ENCODE assay signal across 1 cellular context in the genomic region with DNA sequence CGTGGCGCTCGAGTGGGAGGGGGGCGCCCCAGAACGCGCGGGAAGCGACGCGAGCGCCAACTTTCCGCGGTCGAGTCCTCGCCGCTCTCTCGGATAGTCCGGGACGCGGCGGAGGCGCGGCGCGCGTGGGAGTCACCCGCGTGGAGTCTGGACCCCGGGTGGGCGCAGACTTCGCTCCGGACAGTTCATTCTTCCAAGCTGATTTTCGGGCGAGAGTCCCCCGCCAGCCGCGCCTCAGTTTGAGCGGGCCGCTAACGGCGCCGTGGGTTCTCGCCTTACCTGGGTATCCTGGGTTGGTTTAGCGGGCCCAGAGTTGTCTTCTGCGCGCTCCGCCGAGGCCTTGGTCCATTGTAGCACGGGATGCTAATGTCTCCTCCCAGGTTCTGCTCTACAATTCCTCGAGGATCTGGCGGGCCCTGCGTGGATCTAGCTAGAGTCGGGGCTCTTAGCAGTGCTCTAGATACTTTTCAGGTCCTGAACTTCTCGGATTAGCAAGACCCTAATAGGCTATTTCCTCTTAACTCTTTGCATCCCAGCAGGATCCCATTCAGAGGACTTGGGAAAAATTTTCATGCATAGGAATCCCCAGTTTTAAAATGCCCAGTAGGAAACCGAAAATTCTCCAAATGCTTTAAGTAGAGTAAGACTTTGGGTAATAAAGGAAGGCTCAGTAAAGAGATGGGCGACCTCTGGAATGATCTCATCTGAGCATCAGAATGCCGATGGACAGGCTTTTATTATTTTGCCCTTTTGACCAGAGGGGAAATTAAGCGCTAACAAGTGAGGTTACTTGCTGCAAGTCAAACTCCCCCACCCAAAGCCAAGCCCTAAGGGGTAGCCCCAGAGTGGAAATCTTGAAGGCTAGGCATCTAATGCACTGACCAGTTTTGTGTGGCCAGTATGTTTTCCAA.
A peak's percentile ranks its signal among the peaks of the same experiment; 100 is the strongest.
TF ChIP-seq lines count a peak whose summit lies in the region.

No MANE protein-coding gene starts in this region.

TF ChIP-seq in HEK293, 187 proteins besides CTCF, POLR2A, EP300 and RAD21 (continued from another document and continues in another):
- TF ChIP-seq, protein P1, sequence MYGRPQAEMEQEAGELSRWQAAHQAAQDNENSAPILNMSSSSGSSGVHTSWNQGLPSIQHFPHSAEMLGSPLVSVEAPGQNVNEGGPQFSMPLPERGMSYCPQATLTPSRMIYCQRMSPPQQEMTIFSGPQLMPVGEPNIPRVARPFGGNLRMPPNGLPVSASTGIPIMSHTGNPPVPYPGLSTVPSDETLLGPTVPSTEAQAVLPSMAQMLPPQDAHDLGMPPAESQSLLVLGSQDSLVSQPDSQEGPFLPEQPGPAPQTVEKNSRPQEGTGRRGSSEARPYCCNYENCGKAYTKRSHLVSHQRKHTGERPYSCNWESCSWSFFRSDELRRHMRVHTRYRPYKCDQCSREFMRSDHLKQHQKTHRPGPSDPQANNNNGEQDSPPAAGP (tag by site-specific recombination; IDR thresholded peaks at IDR 0.05), result 0 out of 2 replicates have a peak, but pooled peaks have one; percentile 25
- TF ChIP-seq YY2 (tag by site-specific recombination; IDR thresholded peaks at IDR 0.05) (no peak), FEZF1 (tag by site-specific recombination; IDR thresholded peaks at IDR 0.05) (no peak), ZNF707 (tag by site-specific recombination; IDR thresholded peaks at IDR 0.05) (no peak), ZFP69B (tag by site-specific recombination; IDR thresholded peaks at IDR 0.05) (peak; percentile 73), ZNF529 (tag by site-specific recombination; IDR thresholded peaks at IDR 0.05; ENCODE audit: insufficient replicate concordance) (no peak), ZBTB20 (tag by site-specific recombination; IDR thresholded peaks at IDR 0.05) (no peak; the same call in 1 of the 2 replicates), SP3 (tag by site-specific recombination; IDR thresholded peaks at IDR 0.05) (no peak), ZNF677 (tag by site-specific recombination; IDR thresholded peaks at IDR 0.05) (no peak), ZNF530 (tag by site-specific recombination; IDR thresholded peaks at IDR 0.05; ENCODE audit: low read depth) (no peak), ZNF416 (tag by site-specific recombination; IDR thresholded peaks at IDR 0.05) (no peak), PRDM1 (tag by site-specific recombination; IDR thresholded peaks at IDR 0.05) (no peak), ZNF114 (tag by site-specific recombination; IDR thresholded peaks at IDR 0.05) (no peak), RBAK (tag by site-specific recombination; IDR thresholded peaks at IDR 0.05) (no peak), ZNF19 (tag by site-specific recombination; IDR thresholded peaks at IDR 0.05; ENCODE audit: low read depth) (no peak), ZNF510 (tag by site-specific recombination; IDR thresholded peaks at IDR 0.05; ENCODE audit: insufficient replicate concordance) (no peak), ZNF140 (tag by site-specific recombination; IDR thresholded peaks at IDR 0.05) (no peak), GLI2 (tag by site-specific recombination; IDR thresholded peaks at IDR 0.05; ENCODE audit: borderline replicate concordance, low read depth) (no peak), HOXC10 (CRISPR knock-in tag; IDR thresholded peaks at IDR 0.05) (peak; percentile 68; the same call in 1 of the 2 replicates), ZNF133 (tag by site-specific recombination; IDR thresholded peaks at IDR 0.05) (no peak), ZNF426 (tag by site-specific recombination; IDR thresholded peaks at IDR 0.05) (no peak), ZNF830 (tag by site-specific recombination; IDR thresholded peaks at IDR 0.05; ENCODE audit: low read depth) (no peak), ZNF350 (tag by site-specific recombination; IDR thresholded peaks at IDR 0.05) (no peak), ZNF169 (tag by site-specific recombination; IDR thresholded peaks at IDR 0.05) (no peak), ZNF501 (tag by site-specific recombination; IDR thresholded peaks at IDR 0.05) (0 out of 2 replicates have a peak, but pooled peaks have one; percentile 62), WT1 (tag by site-specific recombination; IDR thresholded peaks at IDR 0.05) (0 out of 2 replicates have a peak, but pooled peaks have one; percentile 40), ZNF404 (tag by site-specific recombination; IDR thresholded peaks at IDR 0.05) (no peak), ZNF292 (tag by site-specific recombination; IDR thresholded peaks at IDR 0.05; ENCODE audit: borderline replicate concordance, low read depth) (no peak), KLF9 (tag by site-specific recombination; IDR thresholded peaks at IDR 0.05; ENCODE audit: low read depth) (peak; percentile 44; the same call in 1 of the 2 replicates)
- TF ChIP-seq, protein P2, sequence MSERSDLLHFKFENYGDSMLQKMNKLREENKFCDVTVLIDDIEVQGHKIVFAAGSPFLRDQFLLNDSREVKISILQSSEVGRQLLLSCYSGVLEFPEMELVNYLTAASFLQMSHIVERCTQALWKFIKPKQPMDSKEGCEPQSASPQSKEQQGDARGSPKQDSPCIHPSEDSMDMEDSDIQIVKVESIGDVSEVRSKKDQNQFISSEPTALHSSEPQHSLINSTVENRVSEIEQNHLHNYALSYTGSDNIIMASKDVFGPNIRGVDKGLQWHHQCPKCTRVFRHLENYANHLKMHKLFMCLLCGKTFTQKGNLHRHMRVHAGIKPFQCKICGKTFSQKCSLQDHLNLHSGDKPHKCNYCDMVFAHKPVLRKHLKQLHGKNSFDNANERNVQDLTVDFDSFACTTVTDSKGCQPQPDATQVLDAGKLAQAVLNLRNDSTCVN (tag by site-specific recombination; optimal IDR thresholded peaks at IDR 0.05), result peak; percentile 89
- TF ChIP-seq, protein P3, sequence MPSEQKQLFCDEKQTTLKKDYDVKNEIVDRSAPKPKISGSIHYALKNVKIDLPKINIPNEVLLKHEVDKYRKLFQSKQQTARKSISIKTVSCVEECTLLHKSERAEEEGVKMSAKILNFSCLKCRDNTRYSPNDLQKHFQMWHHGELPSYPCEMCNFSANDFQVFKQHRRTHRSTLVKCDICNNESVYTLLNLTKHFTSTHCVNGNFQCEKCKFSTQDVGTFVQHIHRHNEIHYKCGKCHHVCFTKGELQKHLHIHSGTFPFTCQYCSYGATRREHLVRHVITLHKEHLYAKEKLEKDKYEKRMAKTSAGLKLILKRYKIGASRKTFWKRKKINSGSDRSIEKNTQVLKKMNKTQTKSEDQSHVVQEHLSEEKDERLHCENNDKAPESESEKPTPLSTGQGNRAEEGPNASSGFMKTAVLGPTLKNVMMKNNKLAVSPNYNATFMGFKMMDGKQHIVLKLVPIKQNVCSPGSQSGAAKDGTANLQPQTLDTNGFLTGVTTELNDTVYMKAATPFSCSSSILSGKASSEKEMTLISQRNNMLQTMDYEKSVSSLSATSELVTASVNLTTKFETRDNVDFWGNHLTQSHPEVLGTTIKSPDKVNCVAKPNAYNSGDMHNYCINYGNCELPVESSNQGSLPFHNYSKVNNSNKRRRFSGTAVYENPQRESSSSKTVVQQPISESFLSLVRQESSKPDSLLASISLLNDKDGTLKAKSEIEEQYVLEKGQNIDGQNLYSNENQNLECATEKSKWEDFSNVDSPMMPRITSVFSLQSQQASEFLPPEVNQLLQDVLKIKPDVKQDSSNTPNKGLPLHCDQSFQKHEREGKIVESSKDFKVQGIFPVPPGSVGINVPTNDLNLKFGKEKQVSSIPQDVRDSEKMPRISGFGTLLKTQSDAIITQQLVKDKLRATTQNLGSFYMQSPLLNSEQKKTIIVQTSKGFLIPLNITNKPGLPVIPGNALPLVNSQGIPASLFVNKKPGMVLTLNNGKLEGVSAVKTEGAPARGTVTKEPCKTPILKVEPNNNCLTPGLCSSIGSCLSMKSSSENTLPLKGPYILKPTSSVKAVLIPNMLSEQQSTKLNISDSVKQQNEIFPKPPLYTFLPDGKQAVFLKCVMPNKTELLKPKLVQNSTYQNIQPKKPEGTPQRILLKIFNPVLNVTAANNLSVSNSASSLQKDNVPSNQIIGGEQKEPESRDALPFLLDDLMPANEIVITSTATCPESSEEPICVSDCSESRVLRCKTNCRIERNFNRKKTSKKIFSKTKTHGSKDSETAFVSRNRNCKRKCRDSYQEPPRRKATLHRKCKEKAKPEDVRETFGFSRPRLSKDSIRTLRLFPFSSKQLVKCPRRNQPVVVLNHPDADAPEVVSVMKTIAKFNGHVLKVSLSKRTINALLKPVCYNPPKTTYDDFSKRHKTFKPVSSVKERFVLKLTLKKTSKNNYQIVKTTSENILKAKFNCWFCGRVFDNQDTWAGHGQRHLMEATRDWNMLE (tag by site-specific recombination; conservative IDR thresholded peaks at IDR 0.05; ENCODE audit: low read depth), result no peak
- TF ChIP-seq, protein P4, sequence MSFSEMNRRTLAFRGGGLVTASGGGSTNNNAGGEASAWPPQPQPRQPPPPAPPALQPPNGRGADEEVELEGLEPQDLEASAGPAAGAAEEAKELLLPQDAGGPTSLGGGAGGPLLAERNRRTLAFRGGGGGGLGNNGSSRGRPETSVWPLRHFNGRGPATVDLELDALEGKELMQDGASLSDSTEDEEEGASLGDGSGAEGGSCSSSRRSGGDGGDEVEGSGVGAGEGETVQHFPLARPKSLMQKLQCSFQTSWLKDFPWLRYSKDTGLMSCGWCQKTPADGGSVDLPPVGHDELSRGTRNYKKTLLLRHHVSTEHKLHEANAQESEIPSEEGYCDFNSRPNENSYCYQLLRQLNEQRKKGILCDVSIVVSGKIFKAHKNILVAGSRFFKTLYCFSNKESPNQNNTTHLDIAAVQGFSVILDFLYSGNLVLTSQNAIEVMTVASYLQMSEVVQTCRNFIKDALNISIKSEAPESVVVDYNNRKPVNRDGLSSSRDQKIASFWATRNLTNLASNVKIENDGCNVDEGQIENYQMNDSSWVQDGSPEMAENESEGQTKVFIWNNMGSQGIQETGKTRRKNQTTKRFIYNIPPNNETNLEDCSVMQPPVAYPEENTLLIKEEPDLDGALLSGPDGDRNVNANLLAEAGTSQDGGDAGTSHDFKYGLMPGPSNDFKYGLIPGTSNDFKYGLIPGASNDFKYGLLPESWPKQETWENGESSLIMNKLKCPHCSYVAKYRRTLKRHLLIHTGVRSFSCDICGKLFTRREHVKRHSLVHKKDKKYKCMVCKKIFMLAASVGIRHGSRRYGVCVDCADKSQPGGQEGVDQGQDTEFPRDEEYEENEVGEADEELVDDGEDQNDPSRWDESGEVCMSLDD (tag by site-specific recombination; IDR thresholded peaks at IDR 0.05), result peak; percentile 71
- TF ChIP-seq, protein P5, sequence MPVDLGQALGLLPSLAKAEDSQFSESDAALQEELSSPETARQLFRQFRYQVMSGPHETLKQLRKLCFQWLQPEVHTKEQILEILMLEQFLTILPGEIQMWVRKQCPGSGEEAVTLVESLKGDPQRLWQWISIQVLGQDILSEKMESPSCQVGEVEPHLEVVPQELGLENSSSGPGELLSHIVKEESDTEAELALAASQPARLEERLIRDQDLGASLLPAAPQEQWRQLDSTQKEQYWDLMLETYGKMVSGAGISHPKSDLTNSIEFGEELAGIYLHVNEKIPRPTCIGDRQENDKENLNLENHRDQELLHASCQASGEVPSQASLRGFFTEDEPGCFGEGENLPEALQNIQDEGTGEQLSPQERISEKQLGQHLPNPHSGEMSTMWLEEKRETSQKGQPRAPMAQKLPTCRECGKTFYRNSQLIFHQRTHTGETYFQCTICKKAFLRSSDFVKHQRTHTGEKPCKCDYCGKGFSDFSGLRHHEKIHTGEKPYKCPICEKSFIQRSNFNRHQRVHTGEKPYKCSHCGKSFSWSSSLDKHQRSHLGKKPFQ (tag by site-specific recombination; IDR thresholded peaks at IDR 0.05), result no peak
- TF ChIP-seq, protein P6, sequence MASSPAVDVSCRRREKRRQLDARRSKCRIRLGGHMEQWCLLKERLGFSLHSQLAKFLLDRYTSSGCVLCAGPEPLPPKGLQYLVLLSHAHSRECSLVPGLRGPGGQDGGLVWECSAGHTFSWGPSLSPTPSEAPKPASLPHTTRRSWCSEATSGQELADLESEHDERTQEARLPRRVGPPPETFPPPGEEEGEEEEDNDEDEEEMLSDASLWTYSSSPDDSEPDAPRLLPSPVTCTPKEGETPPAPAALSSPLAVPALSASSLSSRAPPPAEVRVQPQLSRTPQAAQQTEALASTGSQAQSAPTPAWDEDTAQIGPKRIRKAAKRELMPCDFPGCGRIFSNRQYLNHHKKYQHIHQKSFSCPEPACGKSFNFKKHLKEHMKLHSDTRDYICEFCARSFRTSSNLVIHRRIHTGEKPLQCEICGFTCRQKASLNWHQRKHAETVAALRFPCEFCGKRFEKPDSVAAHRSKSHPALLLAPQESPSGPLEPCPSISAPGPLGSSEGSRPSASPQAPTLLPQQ (tag by site-specific recombination; IDR thresholded peaks at IDR 0.05), result peak; percentile 66
- TF ChIP-seq, protein P7, sequence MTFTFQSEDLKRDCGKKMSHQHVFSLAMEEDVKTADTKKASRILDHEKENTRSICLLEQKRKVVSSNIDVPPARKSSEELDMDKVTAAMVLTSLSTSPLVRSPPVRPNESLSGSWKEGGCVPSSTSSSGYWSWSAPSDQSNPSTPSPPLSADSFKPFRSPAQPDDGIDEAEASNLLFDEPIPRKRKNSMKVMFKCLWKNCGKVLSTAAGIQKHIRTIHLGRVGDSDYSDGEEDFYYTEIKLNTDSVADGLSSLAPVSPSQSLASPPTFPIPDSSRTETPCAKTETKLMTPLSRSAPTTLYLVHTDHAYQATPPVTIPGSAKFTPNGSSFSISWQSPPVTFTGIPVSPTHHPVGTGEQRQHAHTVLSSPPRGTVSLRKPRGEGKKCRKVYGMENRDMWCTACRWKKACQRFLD (tag by site-specific recombination; IDR thresholded peaks at IDR 0.05), result no peak
- TF ChIP-seq, protein P8, sequence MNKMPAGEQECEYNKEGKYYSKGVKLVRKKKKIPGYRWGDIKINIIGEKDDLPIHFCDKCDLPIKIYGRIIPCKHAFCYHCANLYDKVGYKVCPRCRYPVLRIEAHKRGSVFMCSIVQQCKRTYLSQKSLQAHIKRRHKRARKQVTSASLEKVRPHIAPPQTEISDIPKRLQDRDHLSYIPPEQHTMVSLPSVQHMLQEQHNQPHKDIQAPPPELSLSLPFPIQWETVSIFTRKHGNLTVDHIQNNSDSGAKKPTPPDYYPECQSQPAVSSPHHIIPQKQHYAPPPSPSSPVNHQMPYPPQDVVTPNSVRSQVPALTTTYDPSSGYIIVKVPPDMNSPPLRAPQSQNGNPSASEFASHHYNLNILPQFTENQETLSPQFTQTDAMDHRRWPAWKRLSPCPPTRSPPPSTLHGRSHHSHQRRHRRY (tag by site-specific recombination; IDR thresholded peaks at IDR 0.05), result no peak
- TF ChIP-seq, protein P9, sequence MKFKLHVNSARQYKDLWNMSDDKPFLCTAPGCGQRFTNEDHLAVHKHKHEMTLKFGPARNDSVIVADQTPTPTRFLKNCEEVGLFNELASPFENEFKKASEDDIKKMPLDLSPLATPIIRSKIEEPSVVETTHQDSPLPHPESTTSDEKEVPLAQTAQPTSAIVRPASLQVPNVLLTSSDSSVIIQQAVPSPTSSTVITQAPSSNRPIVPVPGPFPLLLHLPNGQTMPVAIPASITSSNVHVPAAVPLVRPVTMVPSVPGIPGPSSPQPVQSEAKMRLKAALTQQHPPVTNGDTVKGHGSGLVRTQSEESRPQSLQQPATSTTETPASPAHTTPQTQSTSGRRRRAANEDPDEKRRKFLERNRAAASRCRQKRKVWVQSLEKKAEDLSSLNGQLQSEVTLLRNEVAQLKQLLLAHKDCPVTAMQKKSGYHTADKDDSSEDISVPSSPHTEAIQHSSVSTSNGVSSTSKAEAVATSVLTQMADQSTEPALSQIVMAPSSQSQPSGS (tag by site-specific recombination; IDR thresholded peaks at IDR 0.05; ENCODE audit: low read depth), result no peak
- TF ChIP-seq, protein P10, sequence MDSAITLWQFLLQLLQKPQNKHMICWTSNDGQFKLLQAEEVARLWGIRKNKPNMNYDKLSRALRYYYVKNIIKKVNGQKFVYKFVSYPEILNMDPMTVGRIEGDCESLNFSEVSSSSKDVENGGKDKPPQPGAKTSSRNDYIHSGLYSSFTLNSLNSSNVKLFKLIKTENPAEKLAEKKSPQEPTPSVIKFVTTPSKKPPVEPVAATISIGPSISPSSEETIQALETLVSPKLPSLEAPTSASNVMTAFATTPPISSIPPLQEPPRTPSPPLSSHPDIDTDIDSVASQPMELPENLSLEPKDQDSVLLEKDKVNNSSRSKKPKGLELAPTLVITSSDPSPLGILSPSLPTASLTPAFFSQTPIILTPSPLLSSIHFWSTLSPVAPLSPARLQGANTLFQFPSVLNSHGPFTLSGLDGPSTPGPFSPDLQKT (IDR thresholded peaks at IDR 0.05; ENCODE audit: borderline replicate concordance, low read depth, low read length), result no peak
